ENCODE assay signal across 34 cellular contexts in genomic region chr7:130831322-130831721, GRCh38.
"Had no signal": no experiment of that assay in that cellular context is flagged by ENCODE, and none has a peak within 500 bp of the region (broad histone marks: within the 10 kb centered on the region; RNA-seq: fewer than 3 reads in every experiment).

No MANE protein-coding gene starts in this region.

- DNase-seq: activated CD4-positive, alpha-beta memory T cell treated with anti-CD3 and anti-CD28 coated beads, Interleukin-2, amount 10 ng/mL, durations not matched to agents 7 days and 5 days; activated CD4-positive, alpha-beta T cell treated with anti-CD3 and anti-CD28 coated beads for 1 hour; activated CD4-positive, alpha-beta T cell treated with anti-CD3 and anti-CD28 coated beads for 36 hours; activated CD4-positive, alpha-beta T cell treated with anti-CD3 and anti-CD28 coated beads for 48 hours; activated CD4-positive, alpha-beta T cell treated with anti-CD3 and anti-CD28 coated beads, Interleukin-2, amount 10 ng/mL, durations not matched to agents 7 days and 5 days; activated CD4-positive, alpha-beta T cell treated with anti-CD3 and anti-CD28 coated beads, Interleukin-2, amount 50 U/mL, for 48 hours; activated CD4-positive, CD25-positive, alpha-beta regulatory T cell; activated CD8-positive, alpha-beta memory T cell treated with anti-CD3 and anti-CD28 coated beads for 24 hours; activated CD8-positive, alpha-beta memory T cell treated with anti-CD3 and anti-CD28 coated beads, Interleukin-2, amount 10 ng/mL, durations not matched to agents 7 days and 5 days; activated CD8-positive, alpha-beta memory T cell treated with anti-CD3 and anti-CD28 coated beads, Interleukin-2, amount 50 U/mL, for 48 hours; activated CD8-positive, alpha-beta T cell treated with anti-CD3 and anti-CD28 coated beads, Interleukin-2, amount 10 ng/mL, durations not matched to agents 7 days and 5 days; activated effector memory CD4-positive, alpha-beta T cell treated with Interleukin-2 at 50 U/mL for 16 hours; activated gamma-delta T cell; activated naive CD4-positive, alpha-beta T cell treated with anti-CD3 and anti-CD28 coated beads, Interleukin-2, amount 10 ng/mL, durations not matched to agents 7 days and 5 days; activated naive CD4-positive, alpha-beta T cell treated with Interleukin-2 at 50 U/mL for 16 hours; activated naive CD8-positive, alpha-beta T cell treated with anti-CD3 and anti-CD28 coated beads, Interleukin-2, amount 10 ng/mL, durations not matched to agents 7 days and 5 days; activated naive CD8-positive, alpha-beta T cell treated with anti-CD3 and anti-CD28 coated beads, Interleukin-2, amount 50 U/mL, for 24 hours; activated T-cell treated with anti-CD3 and anti-CD28 coated beads, Interleukin-2, amount 50 U/mL, for 24 hours; amygdala; cerebellar nuclear complex; T-helper 1 cell; T-helper 9 cell; WERI-Rb-1 had no signal

- ATAC-seq: activated CD4-positive, alpha-beta T cell treated with anti-CD3 and anti-CD28 coated beads for 36 hours; activated CD4-positive, CD25-positive, alpha-beta regulatory T cell treated with anti-CD3 and anti-CD28 coated beads, Interleukin-2, amount 50 U/mL, for 24 hours; activated CD8-positive, alpha-beta memory T cell treated with anti-CD3 and anti-CD28 coated beads, Interleukin-2, amount 10 ng/mL, durations not matched to agents 7 days and 5 days; activated CD8-positive, alpha-beta T cell treated with anti-CD3 and anti-CD28 coated beads, Interleukin-2, amount 10 ng/mL, durations not matched to agents 7 days and 5 days; activated naive CD8-positive, alpha-beta T cell treated with anti-CD3 and anti-CD28 coated beads, Interleukin-2, amount 50 U/mL, for 24 hours; WTC11 had no signal

- H3K4me3 Mint-ChIP-seq: activated CD4-positive, alpha-beta memory T cell treated with anti-CD3 and anti-CD28 coated beads, Interleukin-2, amount 10 ng/mL, durations not matched to agents 7 days and 5 days; activated CD4-positive, alpha-beta T cell treated with anti-CD3 and anti-CD28 coated beads for 36 hours; activated CD4-positive, alpha-beta T cell treated with anti-CD3 and anti-CD28 coated beads, Interleukin-2, amount 10 ng/mL, durations not matched to agents 7 days and 5 days; activated CD8-positive, alpha-beta memory T cell treated with anti-CD3 and anti-CD28 coated beads, Interleukin-2, amount 10 ng/mL, durations not matched to agents 7 days and 5 days; activated CD8-positive, alpha-beta T cell treated with anti-CD3 and anti-CD28 coated beads, Interleukin-2, amount 10 ng/mL, durations not matched to agents 7 days and 5 days; activated naive CD4-positive, alpha-beta T cell treated with anti-CD3 and anti-CD28 coated beads, Interleukin-2, amount 10 ng/mL, durations not matched to agents 7 days and 5 days; activated naive CD4-positive, alpha-beta T cell treated with anti-CD3 and anti-CD28 coated beads, Interleukin-2, amount 50 U/mL, for 24 hours; activated naive CD8-positive, alpha-beta T cell; activated naive CD8-positive, alpha-beta T cell treated with anti-CD3 and anti-CD28 coated beads, Interleukin-2, amount 10 ng/mL, durations not matched to agents 7 days and 5 days; activated naive CD8-positive, alpha-beta T cell treated with anti-CD3 and anti-CD28 coated beads, Interleukin-2, amount 50 U/mL, for 24 hours; activated T-cell treated with anti-CD3 and anti-CD28 coated beads, Interleukin-2, amount 50 U/mL, for 24 hours; central memory CD8-positive, alpha-beta T cell; T-helper 1 cell treated with Interleukin-12 subunit alpha and Interleukin-12 subunit beta and Interleukin-4 antibody, amounts not matched to agents 30 μg/mL and 1 μg/mL, for 36 hours; T-helper 2 cell treated with Interferon-gamma antibody and Interleukin-4, amounts not matched to agents 5 μg/mL and 100 μg/mL, for 36 hours; WTC11 had no signal

- H3K27ac ChIP-seq: ascending aorta, cardiac muscle cell, WERI-Rb-1 had no signal

- H3K4me1 Mint-ChIP-seq: activated CD4-positive, alpha-beta memory T cell treated with anti-CD3 and anti-CD28 coated beads, Interleukin-2, amount 10 ng/mL, durations not matched to agents 7 days and 5 days; activated CD4-positive, alpha-beta T cell treated with anti-CD3 and anti-CD28 coated beads for 36 hours; activated CD4-positive, alpha-beta T cell treated with anti-CD3 and anti-CD28 coated beads, Interleukin-2, amount 10 ng/mL, durations not matched to agents 7 days and 5 days; activated CD8-positive, alpha-beta memory T cell treated with anti-CD3 and anti-CD28 coated beads, Interleukin-2, amount 10 ng/mL, durations not matched to agents 7 days and 5 days; activated naive CD4-positive, alpha-beta T cell treated with anti-CD3 and anti-CD28 coated beads, Interleukin-2, amount 10 ng/mL, durations not matched to agents 7 days and 5 days; activated naive CD4-positive, alpha-beta T cell treated with anti-CD3 and anti-CD28 coated beads, Interleukin-2, amount 50 U/mL, for 24 hours; activated naive CD8-positive, alpha-beta T cell treated with anti-CD3 and anti-CD28 coated beads, Interleukin-2, amount 10 ng/mL, durations not matched to agents 7 days and 5 days; activated naive CD8-positive, alpha-beta T cell treated with anti-CD3 and anti-CD28 coated beads, Interleukin-2, amount 50 U/mL, for 24 hours; brain; central memory CD8-positive, alpha-beta T cell had no signal

- H3K36me3 ChIP-seq: ascending aorta, cardiac muscle cell, WERI-Rb-1 had no signal

- H3K27me3 Mint-ChIP-seq: activated naive CD4-positive, alpha-beta T cell treated with anti-CD3 and anti-CD28 coated beads, Interleukin-2, amount 50 U/mL, for 24 hours had no signal

- H3K27me3 ChIP-seq: ascending aorta, cardiac muscle cell had no signal

- H3K27ac Mint-ChIP-seq: activated CD4-positive, alpha-beta memory T cell treated with anti-CD3 and anti-CD28 coated beads, Interleukin-2, amount 10 ng/mL, durations not matched to agents 7 days and 5 days; activated CD4-positive, alpha-beta T cell treated with anti-CD3 and anti-CD28 coated beads for 36 hours; activated CD4-positive, alpha-beta T cell treated with anti-CD3 and anti-CD28 coated beads, Interleukin-2, amount 10 ng/mL, durations not matched to agents 7 days and 5 days; activated CD8-positive, alpha-beta memory T cell treated with anti-CD3 and anti-CD28 coated beads, Interleukin-2, amount 10 ng/mL, durations not matched to agents 7 days and 5 days; activated CD8-positive, alpha-beta T cell treated with anti-CD3 and anti-CD28 coated beads, Interleukin-2, amount 10 ng/mL, durations not matched to agents 7 days and 5 days; activated naive CD4-positive, alpha-beta T cell treated with anti-CD3 and anti-CD28 coated beads, Interleukin-2, amount 10 ng/mL, durations not matched to agents 7 days and 5 days; activated naive CD4-positive, alpha-beta T cell treated with anti-CD3 and anti-CD28 coated beads, Interleukin-2, amount 50 U/mL, for 24 hours; activated naive CD8-positive, alpha-beta T cell; activated naive CD8-positive, alpha-beta T cell treated with anti-CD3 and anti-CD28 coated beads, Interleukin-2, amount 10 ng/mL, durations not matched to agents 7 days and 5 days; activated naive CD8-positive, alpha-beta T cell treated with anti-CD3 and anti-CD28 coated beads, Interleukin-2, amount 50 U/mL, for 24 hours; activated T-cell treated with anti-CD3 and anti-CD28 coated beads, Interleukin-2, amount 50 U/mL, for 24 hours; activated T-helper 2 cell treated with anti-CD3 and anti-CD28 coated beads, Interferon-gamma antibody, Interleukin-2, Interleukin-4, amounts not matched to agents 10 μg/mL and 5 μg/mL and 100 μg/mL, durations not matched to agents 14 hours and 24 hours and 36 hours; brain; T-helper 1 cell treated with Interleukin-12 subunit alpha and Interleukin-12 subunit beta and Interleukin-4 antibody, amounts not matched to agents 30 μg/mL and 1 μg/mL, for 36 hours; T-helper 2 cell treated with Interferon-gamma antibody and Interleukin-4, amounts not matched to agents 5 μg/mL and 100 μg/mL, for 36 hours; WTC11 had no signal

- H3K4me3 ChIP-seq: ascending aorta, cardiac muscle cell had no signal
